In the genomic region with DNA sequence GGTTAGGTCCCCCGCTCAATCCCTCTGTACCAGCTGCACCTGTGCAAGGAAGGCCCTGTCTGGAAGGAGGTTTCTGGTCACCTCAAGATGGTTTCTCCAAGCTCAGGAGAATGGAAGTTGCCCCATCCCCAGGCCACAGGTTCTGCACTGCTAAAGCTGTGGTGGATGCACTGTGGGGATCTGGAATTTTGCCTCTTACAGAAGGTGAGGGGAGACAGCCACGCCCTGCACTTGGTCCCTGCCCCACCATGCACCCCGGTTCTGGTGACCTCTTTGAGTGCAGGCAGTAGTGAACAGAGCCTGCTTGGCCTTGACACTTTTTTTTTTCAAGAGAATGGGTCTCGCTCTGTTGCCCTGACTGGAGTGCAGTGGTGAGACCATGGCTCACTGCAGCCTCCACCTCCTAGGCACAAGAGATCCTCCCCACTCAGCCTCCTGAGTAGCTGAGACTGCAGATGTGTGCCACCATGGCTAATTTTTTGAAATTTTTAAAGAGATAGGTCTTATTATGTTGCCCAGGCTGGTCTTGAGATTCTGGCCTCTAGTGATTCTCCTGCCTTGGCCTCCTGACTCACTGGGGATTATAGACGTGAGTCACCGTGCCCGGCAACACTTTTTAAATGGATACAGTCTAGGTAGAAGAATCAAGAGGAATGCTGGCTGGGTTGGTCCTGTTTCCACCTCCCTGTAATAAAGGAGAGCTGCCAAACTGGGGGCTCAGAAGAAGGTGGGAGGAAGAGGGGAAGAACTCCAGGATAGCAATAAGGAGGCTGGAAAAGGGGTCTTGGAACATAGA, we compare ENCODE assay signal across 20 cellular contexts. TPM values are rescaled to one million over a fixed set of nuclear protein-coding genes. Genes with fewer than 3 reads are reported as not detected.
DNase-seq lines count a peak whose midpoint lies in the region; ATAC-seq, FAIRE-seq and TF ChIP-seq lines count a peak whose summit lies in the region.
"Had no signal": no experiment of that assay in that cellular context is flagged by ENCODE, and none has a peak within 500 bp of the region (broad histone marks: within the 10 kb centered on the region; RNA-seq: fewer than 3 reads in every experiment).

No MANE protein-coding gene starts in this region.

- H3K4me1 Mint-ChIP-seq in Calu3 (ENCODE audit: low read depth, unreplicated experiment) = peaks cover 25% of the 10 kb centered on the region

- no peaks in the 10 kb centered on the region for H3K9me3 Mint-ChIP-seq in Calu3 (ENCODE audit: low read depth, unreplicated experiment)

- peak; percentile 79 for FAIRE-seq in keratinocyte (lab: Jason Lieb, UNC)
- FAIRE-seq: H1 had no signal

- ATAC-seq in Right ventricle myocardium superior (ENCODE audit: poor library complexity) (no peak), GM21737 (IDR thresholded peaks at IDR 0.05; ENCODE audit: unreplicated experiment) (no peak)
- ATAC-seq: activated CD8-positive, alpha-beta T cell treated with anti-CD3 and anti-CD28 coated beads, Interleukin-2, amount 10 ng/mL, durations not matched to agents 7 days and 5 days; upper lobe of right lung had no signal

- H3K36me3 Mint-ChIP-seq in Calu3 (ENCODE audit: insufficient read depth, unreplicated experiment) = no peaks in the 10 kb centered on the region

- peaks cover 8% of the 10 kb centered on the region for H3K27me3 Mint-ChIP-seq in Calu3 (ENCODE audit: unreplicated experiment)

- no peak overlapping the region for H3K9ac ChIP-seq in keratinocyte (ENCODE audit: control insufficient read depth, extremely low read depth, insufficient read depth, low read length)

- dilution Hi-C loops in keratinocyte (cut with MboI; ENCODE audit: extremely low pct_ligation_motif_present, low sequenced_read_pairs) = no loop called here

- no peak overlapping the region for H3K27ac Mint-ChIP-seq in Calu3 (ENCODE audit: unreplicated experiment)
- H3K27ac Mint-ChIP-seq: activated CD8-positive, alpha-beta T cell treated with anti-CD3 and anti-CD28 coated beads, Interleukin-2, amount 10 ng/mL, durations not matched to agents 7 days and 5 days had no signal

- no peak for TF ChIP-seq POLR2A in esophagus squamous epithelium (IDR thresholded peaks at IDR 0.05)

- H2AFZ ChIP-seq in keratinocyte (ENCODE audit: control insufficient read depth, low read length) = no peak overlapping the region

- H3K27ac ChIP-seq in keratinocyte (ENCODE audit: control insufficient read depth, insufficient read depth, low read length) = peak overlapping the region; percentile 36
- H3K27ac ChIP-seq in esophagus squamous epithelium = no peak overlapping the region
- H3K27ac ChIP-seq: skin epidermis, upper lobe of right lung, VCaP had no signal

- no peak overlapping the region for H3K4me3 Mint-ChIP-seq in Calu3 (ENCODE audit: low read depth, unreplicated experiment)
- H3K4me3 Mint-ChIP-seq: activated CD8-positive, alpha-beta T cell treated with anti-CD3 and anti-CD28 coated beads, Interleukin-2, amount 10 ng/mL, durations not matched to agents 7 days and 5 days had no signal

- H3K4me3 ChIP-seq in astrocyte of the spinal cord (ENCODE audit: low read depth, low read length) (no peak overlapping the region), keratinocyte (ENCODE audit: control insufficient read depth in 2 of 3, extremely low read depth in 1 of 3, insufficient read depth in 2 of 3, low read depth in 1 of 3, low read length in 3 of 3) (no peak overlapping the region), esophagus squamous epithelium (no peak overlapping the region)
- H3K4me3 ChIP-seq: skin epidermis, upper lobe of right lung had no signal

- H3K4me2 ChIP-seq in keratinocyte (ENCODE audit: control insufficient read depth, extremely low read depth, insufficient read depth, low read depth, low read length) = peak overlapping the region; percentile 45

- TF ChIP-seq CTCF in Calu3 (IDR thresholded peaks at IDR 0.05; ENCODE audit: unreplicated experiment) (no peak), astrocyte of the spinal cord (IDR thresholded peaks at IDR 0.05; ENCODE audit: low read depth, low read length) (no peak), keratinocyte (optimal IDR thresholded peaks at IDR 0.05 in 1 of 3, IDR thresholded peaks at IDR 0.05 in 1 of 3, conservative IDR thresholded peaks at IDR 0.05 in 1 of 3; ENCODE audit: extremely low read depth in 1 of 3, insufficient read depth in 2 of 3, low read length in 3 of 3) (no peak), esophagus squamous epithelium (IDR thresholded peaks at IDR 0.05) (no peak)

- H3K4me1 ChIP-seq in keratinocyte (ENCODE audit: control insufficient read depth, extremely low read depth, insufficient read depth, low read length) = peaks cover 21% of the 10 kb centered on the region
- H3K4me1 ChIP-seq in esophagus squamous epithelium = no peaks in the 10 kb centered on the region
- H3K4me1 ChIP-seq: upper lobe of right lung had no signal

- no peaks in the 10 kb centered on the region for H3K79me2 ChIP-seq in keratinocyte (ENCODE audit: control insufficient read depth, insufficient read depth, low read length)

- no peaks in the 10 kb centered on the region for H3K9me1 ChIP-seq in keratinocyte (ENCODE audit: control insufficient read depth, extremely low read depth, insufficient read depth, low read length)

- CTCF ChIA-PET in Calu3 (lab: Charles Lee) = interaction anchor here (0.6 to 1.3 kb wide), 2 partner anchors 11 to 22 kb away, joined by 3 to 7 read pairs; no protein-coding TSS in a partner anchor

- 65 to 66% methylated on average over 4 to 6 of the region's 7 CpGs for WGBS in esophagus squamous epithelium, 2 donors

- H3K36me3 ChIP-seq in keratinocyte (ENCODE audit: control insufficient read depth in 2 of 2, extremely low read depth in 1 of 2, insufficient read depth in 2 of 2, low read length in 2 of 2) (no peaks in the 10 kb centered on the region), esophagus squamous epithelium (no peaks in the 10 kb centered on the region)
- H3K36me3 ChIP-seq: upper lobe of right lung had no signal

- BruUV-seq in Calu3 (replicated peaks; lab: Mats Ljungman, UMichigan) = no TSS peak

- DNase-seq in Calu3 (peak; percentile 44), LHCN-M2 (ENCODE audit: low read depth) (peak; percentile 62), astrocyte of the spinal cord (ENCODE audit: low read depth, low spot score) (peak; percentile 24), keratinocyte (ENCODE audit: low read depth, low spot score) (no peak), KBM-7 (no peak), Right ventricle myocardium superior (no peak), esophagus squamous epithelium (lab: John Stamatoyannopoulos, UW) (no peak)
- DNase-seq: activated CD8-positive, alpha-beta T cell treated with anti-CD3 and anti-CD28 coated beads, Interleukin-2, amount 10 ng/mL, durations not matched to agents 7 days and 5 days; aorta; dermis blood vessel endothelial cell; foreskin melanocyte; midbrain; NCI-H446 treated with DMSO at 0.1 percent for 48 hours; nucleus accumbens; stimulated activated naive CD4-positive, alpha-beta T cell; upper lobe of right lung had no signal

- H3K27me3 ChIP-seq in keratinocyte (ENCODE audit: control insufficient read depth, extremely low read depth, insufficient read depth, low read length) (no peaks in the 10 kb centered on the region), esophagus squamous epithelium (peaks cover 0 to 2% (median 0%) of the 10 kb centered on the region in 4 donors)
- H3K27me3 ChIP-seq: upper lobe of right lung had no signal

- intact Hi-C loops in Calu3 (cut with micrococcal nuclease; ENCODE audit: unreplicated experiment) (loop anchor here (5.0 kb wide), 1 partner anchor 53 kb away; no protein-coding TSS in a partner anchor), Right ventricle myocardium superior (cut with DNase I) (no loop called here), esophagus squamous epithelium (cut with DNase I) (no loop called here)

- no peaks in the 10 kb centered on the region for H4K20me1 ChIP-seq in keratinocyte (ENCODE audit: control insufficient read depth, extremely low read depth, insufficient read depth, low read length)

- no peaks in the 10 kb centered on the region for H3K9me3 ChIP-seq in keratinocyte (ENCODE audit: control insufficient read depth, low read depth, low read length)
- H3K9me3 ChIP-seq in esophagus squamous epithelium = no peaks in the 10 kb centered on the region
- H3K9me3 ChIP-seq: upper lobe of right lung had no signal

- in situ Hi-C loops in astrocyte of the spinal cord (cut with HindIII; ENCODE audit: low sequenced_read_pairs) = no loop called here
- in situ Hi-C loops in KBM-7 (cut with MboI; ENCODE audit: low pct_unique_long_range_greater_than_20kb, low sequenced_read_pairs) = no loop called here

RNA-seq across cellular contexts. Expression of a gene that starts 5.8 kb away (rescaled TPM):
- total RNA-seq in Calu3 (2022) = 10.1 and 13.6 TPM in 2 replicates
- not detected in 2 replicates for total RNA-seq in LHCN-M2 (2014; rRNA removed)
- not detected for polyA plus RNA-seq in LHCN-M2 (2012)
- 0.03 to 1.00 TPM (median 0.07 TPM) in 3 replicates for polyA plus RNA-seq in keratinocyte
- not detected for polyA plus RNA-seq in keratinocyte (2011; ENCODE audit: low read depth)
- polyA plus RNA-seq in keratinocyte (2011; cell fraction: cytosol; rRNA removed) = 0.06 TPM in 1 of 2 replicates, not detected in the other
- polyA plus RNA-seq in keratinocyte (2011; cell fraction: nucleus; rRNA removed) = 0.10 TPM in 1 of 2 replicates, not detected in the other
- 0.13 TPM in 1 of 2 replicates, not detected in the other for polyA plus RNA-seq in keratinocyte (2012; ENCODE audit: low replicate concordance)
- not detected in 3 replicates for polyA minus RNA-seq in keratinocyte
- not detected for polyA minus RNA-seq in keratinocyte (2011; cell fraction: cytosol; rRNA and poly(A)+ RNA removed)
- polyA minus RNA-seq in keratinocyte (2011; cell fraction: nucleus; rRNA and poly(A)+ RNA removed) = not detected in 2 replicates
- total RNA-seq in Right ventricle myocardium superior = not detected
- not detected for total RNA-seq in esophagus squamous epithelium
- total RNA-seq: activated CD8-positive, alpha-beta T cell treated with anti-CD3 and anti-CD28 coated beads, Interleukin-2, amount 10 ng/mL, durations not matched to agents 7 days and 5 days; dermis blood vessel endothelial cell; H1; upper lobe of right lung had no signal
- polyA plus RNA-seq: aorta, H1 had no signal

RNA-seq across cellular contexts. Expression of a gene that starts 49.4 kb away (rescaled TPM):
- total RNA-seq in Calu3 (2022) (27.4 and 42.5 TPM in 2 replicates), LHCN-M2 (2014; rRNA removed) (23.9 and 33.2 TPM in 2 replicates), Right ventricle myocardium superior (0.30 TPM), esophagus squamous epithelium (10 to 100 TPM in 1 of 4 donors, 1 to 10 TPM in 3; 4.3 to 14.4 (median 6.7) TPM)
- 6.4 TPM for polyA plus RNA-seq in LHCN-M2 (2012)
- polyA plus RNA-seq in keratinocyte = 1.2 to 10.9 TPM (median 9.3 TPM) in 3 replicates
- polyA plus RNA-seq in keratinocyte (2011; ENCODE audit: low read depth) = 0.50 TPM
- 1.8 and 3.3 TPM in 2 replicates for polyA plus RNA-seq in keratinocyte (2011; cell fraction: cytosol; rRNA removed)
- polyA plus RNA-seq in keratinocyte (2011; cell fraction: nucleus; rRNA removed) = 1.5 and 2.0 TPM in 2 replicates
- polyA plus RNA-seq in keratinocyte (2012; ENCODE audit: low replicate concordance) = 0.45 and 9.6 TPM in 2 replicates
- 0.89 to 7.2 TPM (median 1.6 TPM) in 3 replicates for polyA minus RNA-seq in keratinocyte
- polyA minus RNA-seq in keratinocyte (2011; cell fraction: cytosol; rRNA and poly(A)+ RNA removed) = 1.2 TPM
- polyA minus RNA-seq in keratinocyte (2011; cell fraction: nucleus; rRNA and poly(A)+ RNA removed) = 0.84 and 2.2 TPM in 2 replicates

Comparison
In these comparisons a context has a peak if more than half of its experiments do, and no peak if none do; other contexts are left out.
1. DNase-seq: peak in Calu3 (single experiment), LHCN-M2 (single experiment) and astrocyte of the spinal cord (single experiment); none in keratinocyte (single experiment), KBM-7 (single experiment), Right ventricle myocardium superior (single experiment) and esophagus squamous epithelium (single experiment).
2. RNA of a gene that starts 5.8 kb away (total RNA-seq): 10.1 to 13.6 TPM in Calu3; not detected in LHCN-M2, not detected in Right ventricle myocardium superior (single experiment) and not detected in esophagus squamous epithelium; every median in the first group is over 10 times any median in the second.